In genomic region chr3:132284006-132284405, GRCh38 we compare ENCODE assay signal across 20 cellular contexts. TPM values are rescaled to one million over a fixed set of nuclear protein-coding genes. Genes with fewer than 3 reads are reported as not detected.
DNase-seq lines count a peak whose midpoint lies in the region; ATAC-seq and TF ChIP-seq lines count a peak whose summit lies in the region.
"Had no signal": no experiment of that assay in that cellular context is flagged by ENCODE, and none has a peak within 500 bp of the region (broad histone marks: within the 10 kb centered on the region; RNA-seq: fewer than 3 reads in every experiment).

No MANE protein-coding gene starts in this region.

- no peaks in the 10 kb centered on the region for H3K36me3 ChIP-seq in cardiac muscle cell
- H3K36me3 ChIP-seq in endodermal cell (ENCODE audit: control insufficient read depth, insufficient read depth, low read length) = no peaks in the 10 kb centered on the region
- no peaks in the 10 kb centered on the region for H3K36me3 ChIP-seq in mesodermal cell (ENCODE audit: control insufficient read depth, insufficient read depth, low read length)
- H3K36me3 ChIP-seq in upper lobe of right lung = no peaks in the 10 kb centered on the region
- H3K36me3 ChIP-seq: BLaER1, breast epithelium, WERI-Rb-1 had no signal

- peak overlapping the region; percentile 56 for H3K9ac ChIP-seq in endodermal cell (ENCODE audit: extremely low read depth, low read length, poor library complexity, severe bottlenecking)
- H3K9ac ChIP-seq: BLaER1 had no signal

- peak overlapping the region; percentile 91 for H3K27ac Mint-ChIP-seq in endodermal cell
- no peak overlapping the region for H3K27ac Mint-ChIP-seq in activated naive CD4-positive, alpha-beta T cell treated with anti-CD3 and anti-CD28 coated beads for 36 hours
- H3K27ac Mint-ChIP-seq: activated T-helper 1 cell treated with anti-CD3 and anti-CD28 coated beads, Interleukin-12 subunit alpha, Interleukin-12 subunit beta, Interleukin-2, Interleukin-4 antibody, amounts not matched to agents 30 ng/mL and 10 ng/mL and 1 ng/mL, durations not matched to agents 14 hours and 24 hours and 36 hours had no signal

- CTCF ChIA-PET in activated naive CD4-positive, alpha-beta T cell treated with anti-CD3 and anti-CD28 coated beads for 36 hours (lab: Charles Lee) = no interaction called here

- no peak for ATAC-seq in Right ventricle myocardium inferior
- ATAC-seq in upper lobe of right lung = no peak

- H3K27me3 Mint-ChIP-seq in endodermal cell (ENCODE audit: insufficient read depth) = no peaks in the 10 kb centered on the region
- H3K27me3 Mint-ChIP-seq in activated naive CD4-positive, alpha-beta T cell treated with anti-CD3 and anti-CD28 coated beads for 36 hours (ENCODE audit: low read depth) = peaks cover 19% of the 10 kb centered on the region

- peak overlapping the region; percentile 46 for H3K4me3 Mint-ChIP-seq in endodermal cell
- H3K4me3 Mint-ChIP-seq in activated naive CD4-positive, alpha-beta T cell treated with anti-CD3 and anti-CD28 coated beads for 36 hours = no peak overlapping the region
- H3K4me3 Mint-ChIP-seq: activated T-helper 1 cell treated with anti-CD3 and anti-CD28 coated beads, Interleukin-12 subunit alpha, Interleukin-12 subunit beta, Interleukin-2, Interleukin-4 antibody, amounts not matched to agents 30 ng/mL and 10 ng/mL and 1 ng/mL, durations not matched to agents 14 hours and 24 hours and 36 hours; H9 had no signal

- H3K9me3 ChIP-seq in cardiac muscle cell (ENCODE audit: low read depth) = no peaks in the 10 kb centered on the region
- peaks cover 48% of the 10 kb centered on the region for H3K9me3 ChIP-seq in endodermal cell (ENCODE audit: control insufficient read depth, low read length)
- H3K9me3 ChIP-seq in mesodermal cell (ENCODE audit: control insufficient read depth, low read length) = peaks cover 11% of the 10 kb centered on the region
- no peaks in the 10 kb centered on the region for H3K9me3 ChIP-seq in upper lobe of right lung
- H3K9me3 ChIP-seq: BLaER1, breast epithelium had no signal

- intact Hi-C loops in Right ventricle myocardium inferior (cut with DNase I) = no loop called here
- intact Hi-C loops in upper lobe of right lung (cut with DNase I) = no loop called here
- intact Hi-C loops in activated naive CD4-positive, alpha-beta T cell treated with anti-CD3 and anti-CD28 coated beads for 36 hours (cut with micrococcal nuclease) = no loop called here

- 73 to 97% methylated on average over 5 of the region's 5 CpGs for WGBS in endodermal cell (ENCODE audit: insufficient coverage in 1 of 2, insufficient read length in 1 of 2), 2 experiments
- 77% methylated on average over 5 of the region's 5 CpGs for WGBS in mesodermal cell (ENCODE audit: insufficient coverage in 2 of 2), 2 experiments

- TF ChIP-seq CTCF in cardiac muscle cell (IDR thresholded peaks at IDR 0.05; ENCODE audit: low read depth, low read length) = no peak
- no peak for TF ChIP-seq CTCF in endodermal cell (conservative IDR thresholded peaks at IDR 0.05)
- TF ChIP-seq CTCF in upper lobe of right lung (IDR thresholded peaks at IDR 0.05) = no peak

- peaks cover 34% of the 10 kb centered on the region for H3K9me3 Mint-ChIP-seq in endodermal cell
- H3K9me3 Mint-ChIP-seq in activated naive CD4-positive, alpha-beta T cell treated with anti-CD3 and anti-CD28 coated beads for 36 hours = peaks cover 8% of the 10 kb centered on the region
- H3K9me3 Mint-ChIP-seq: activated T-helper 1 cell treated with anti-CD3 and anti-CD28 coated beads, Interleukin-12 subunit alpha, Interleukin-12 subunit beta, Interleukin-2, Interleukin-4 antibody, amounts not matched to agents 30 ng/mL and 10 ng/mL and 1 ng/mL, durations not matched to agents 14 hours and 24 hours and 36 hours had no signal

- H3K27me3 ChIP-seq in cardiac muscle cell (no peaks in the 10 kb centered on the region), endodermal cell (ENCODE audit: control insufficient read depth, insufficient read depth, low read length, poor library complexity, severe bottlenecking) (no peaks in the 10 kb centered on the region), upper lobe of right lung (no peaks in the 10 kb centered on the region)
- H3K27me3 ChIP-seq: BLaER1, breast epithelium had no signal

- H3K4me1 ChIP-seq in cardiac muscle cell (ENCODE audit: low read depth) = peaks cover 54% of the 10 kb centered on the region
- H3K4me1 ChIP-seq in endodermal cell (ENCODE audit: control insufficient read depth, insufficient read depth, low read length) = peaks cover 2% of the 10 kb centered on the region
- peaks cover 7% of the 10 kb centered on the region for H3K4me1 ChIP-seq in mesodermal cell (ENCODE audit: control insufficient read depth, insufficient read depth, low read length, poor library complexity, severe bottlenecking)
- peaks cover 9% of the 10 kb centered on the region for H3K4me1 ChIP-seq in upper lobe of right lung
- H3K4me1 ChIP-seq: BLaER1, breast epithelium had no signal

- H3K27ac ChIP-seq in cardiac muscle cell (peak overlapping the region; percentile 97), endodermal cell (ENCODE audit: low read depth, low read length) (peak overlapping the region; percentile 3), mesodermal cell (ENCODE audit: low read depth, low read length, severe bottlenecking) (peak overlapping the region; percentile 96), upper lobe of right lung (peak overlapping the region; percentile 73)
- H3K27ac ChIP-seq: BLaER1, breast epithelium, RWPE1, WERI-Rb-1 had no signal

- DNase-seq in cardiac muscle cell (ENCODE audit: low read depth in 1 of 2, low spot score in 1 of 2) (peak; percentile 16 to 63), Right ventricle myocardium inferior (ENCODE audit: missing footprints) (no peak), endodermal cell (no peak), upper lobe of right lung (no peak), NCI-H1092 (lab: John Stamatoyannopoulos, UW) (no peak)
- no peak for DNase-seq in activated CD4-positive, alpha-beta T cell treated with anti-CD3 and anti-CD28 coated beads for 1 hour
- no peak for DNase-seq in activated naive CD4-positive, alpha-beta T cell treated with anti-CD3 and anti-CD28 coated beads for 36 hours
- DNase-seq: DMS153, kidney glomerular epithelial cell, NCI-H1436 treated with DMSO at 0.1 percent for 48 hours had no signal

- H3K4me1 Mint-ChIP-seq in endodermal cell = peaks cover 34% of the 10 kb centered on the region
- no peaks in the 10 kb centered on the region for H3K4me1 Mint-ChIP-seq in activated naive CD4-positive, alpha-beta T cell treated with anti-CD3 and anti-CD28 coated beads for 36 hours (ENCODE audit: low read depth)

- peak overlapping the region; percentile 5 for H3K4me3 ChIP-seq in cardiac muscle cell
- peak overlapping the region; percentile 25 for H3K4me3 ChIP-seq in endodermal cell (ENCODE audit: low read length)
- no peak overlapping the region for H3K4me3 ChIP-seq in mesodermal cell (ENCODE audit: extremely low read depth, insufficient read depth, low read length, poor library complexity, severe bottlenecking)
- H3K4me3 ChIP-seq in upper lobe of right lung = no peak overlapping the region
- H3K4me3 ChIP-seq: BLaER1, breast epithelium had no signal

- peaks cover 22% of the 10 kb centered on the region for H3K36me3 Mint-ChIP-seq in endodermal cell (ENCODE audit: low read depth)
- H3K36me3 Mint-ChIP-seq in activated naive CD4-positive, alpha-beta T cell treated with anti-CD3 and anti-CD28 coated beads for 36 hours (ENCODE audit: low read depth) = no peaks in the 10 kb centered on the region

RNA-seq across cellular contexts. Expression of gene ACP3, which starts 33.2 kb away (rescaled TPM):
- total RNA-seq in cardiac muscle cell (26.8 and 35.6 TPM in 2 replicates), Right ventricle myocardium inferior (2.0 TPM), endodermal cell (10 to 100 TPM; 17.0 to 24.6 TPM), upper lobe of right lung (11.5 TPM)
- polyA plus RNA-seq in cardiac muscle cell = 19.9 and 34.3 TPM in 2 replicates
- polyA plus RNA-seq in endodermal cell (2013, experiment 1 of 2) = 2.0 TPM
- polyA plus RNA-seq in endodermal cell (2013, experiment 2 of 2) = 0.99 TPM
- 6.5 TPM for polyA plus RNA-seq in mesodermal cell (2013, experiment 1 of 2)
- 9.0 TPM for polyA plus RNA-seq in mesodermal cell (2013, experiment 2 of 2)
- not detected for total RNA-seq in activated naive CD4-positive, alpha-beta T cell treated with anti-CD3 and anti-CD28 coated beads for 36 hours
- total RNA-seq: A172; activated CD8-positive, alpha-beta memory T cell treated with anti-CD3 and anti-CD28 coated beads for 36 hours; activated T-helper 1 cell treated with anti-CD3 and anti-CD28 coated beads, Interleukin-12 subunit alpha, Interleukin-12 subunit beta, Interleukin-2, Interleukin-4 antibody, amounts not matched to agents 30 ng/mL and 10 ng/mL and 1 ng/mL, durations not matched to agents 14 hours and 24 hours and 36 hours; osteocyte had no signal

Comparison
In these comparisons a context has a peak if more than half of its experiments do, and no peak if none do; other contexts are left out.
1. DNase-seq: peak in cardiac muscle cell (2 of 2); none in Right ventricle myocardium inferior (single experiment), endodermal cell (single experiment), upper lobe of right lung (single experiment), activated CD4-positive, alpha-beta T cell treated with anti-CD3 and anti-CD28 coated beads for 1 hour (single experiment), activated naive CD4-positive, alpha-beta T cell treated with anti-CD3 and anti-CD28 coated beads for 36 hours (single experiment) and NCI-H1092 (single experiment).
2. H3K27ac ChIP-seq: peak in every context shown above with its lines; median percentile 97 in cardiac muscle cell; 96 in mesodermal cell; 73 in upper lobe of right lung; 3 in endodermal cell.
3. H3K4me3 ChIP-seq: peak in cardiac muscle cell (single experiment) and endodermal cell (single experiment); none in mesodermal cell (single experiment) and upper lobe of right lung (single experiment).